Comparison of ENCODE assay signal across 8 cellular contexts in the genomic region with DNA sequence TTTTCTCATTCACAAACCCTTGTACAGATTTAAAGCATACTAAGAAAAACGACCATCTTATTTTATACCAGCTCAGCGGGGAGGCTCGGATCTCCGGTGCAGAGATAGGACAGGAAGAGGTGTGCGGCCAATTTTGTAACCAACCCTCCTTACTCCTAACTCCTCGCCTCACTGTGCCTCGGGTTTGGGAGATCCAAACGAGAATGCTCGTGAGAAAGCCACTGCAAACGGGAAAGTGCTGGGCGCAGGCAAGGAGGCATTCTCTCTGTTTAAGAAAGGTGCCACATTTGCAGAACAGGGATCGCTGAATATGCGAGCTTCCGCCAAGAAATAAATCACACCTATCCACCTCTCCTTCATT. TPM values are rescaled to one million over a fixed set of nuclear protein-coding genes. Genes with fewer than 3 reads are reported as not detected.
DNase-seq lines count a peak whose midpoint lies in the region; ATAC-seq and TF ChIP-seq lines count a peak whose summit lies in the region.

No MANE protein-coding gene starts in this region.

- H3K79me2 ChIP-seq in H9 (ENCODE audit: insufficient read depth, low read length): no peaks in the 10 kb centered on the region; the same call in 1 of the 2 replicates

- peak in 1 of 5 donors; percentile 5 for DNase-seq in CD4-positive, alpha-beta memory T cell
- DNase-seq in H9 (no peak), iPS DF 6.9 (ENCODE audit: low read depth, low spot score) (no peak), cerebellum (ENCODE audit: low spot score) (no peak), glomerular visceral epithelial cell (ENCODE audit: extremely low spot score) (no peak)
- peak; percentile 43 for DNase-seq in activated CD8-positive, alpha-beta T cell treated with anti-CD3 and anti-CD28 coated beads for 36 hours
- DNase-seq in stimulated activated CD8-positive, alpha-beta memory T cell treated with anti-CD3 and anti-CD28 coated beads, Interleukin-4, amount 100 ng/mL, for 48 hours: peak; percentile 28

- no peak overlapping the region for H4K91ac ChIP-seq in H9 (ENCODE audit: insufficient read length, low read depth, low read length)

- no peaks in the 10 kb centered on the region for H3K27me3 Mint-ChIP-seq in CD4-positive, alpha-beta memory T cell
- H3K27me3 Mint-ChIP-seq in H9 (ENCODE audit: low read depth): no peaks in the 10 kb centered on the region
- H3K27me3 Mint-ChIP-seq in activated CD8-positive, alpha-beta T cell treated with anti-CD3 and anti-CD28 coated beads for 36 hours: no peaks in the 10 kb centered on the region

- H3K4me1 ChIP-seq in CD4-positive, alpha-beta memory T cell (ENCODE audit: insufficient read depth, low read length): peaks cover 39% of the 10 kb centered on the region
- H3K4me1 ChIP-seq in H9 (ENCODE audit: insufficient read depth, low read length): no peaks in the 10 kb centered on the region
- H3K4me1 ChIP-seq in iPS DF 6.9 (ENCODE audit: control insufficient read depth, insufficient read depth, low read length): no peaks in the 10 kb centered on the region

- no peaks in the 10 kb centered on the region for H3K9me3 ChIP-seq in CD4-positive, alpha-beta memory T cell (ENCODE audit: control insufficient read depth in 1 of 2, low read length in 2 of 2)
- H3K9me3 ChIP-seq in H9 (ENCODE audit: control insufficient read depth, low read depth, low read length): peaks cover 8% of the 10 kb centered on the region
- no peaks in the 10 kb centered on the region for H3K9me3 ChIP-seq in iPS DF 6.9 (ENCODE audit: control insufficient read depth, insufficient read depth, low read length)

- H2BK15ac ChIP-seq in H9 (ENCODE audit: low read depth, low read length): no peak overlapping the region

- H3K23ac ChIP-seq in H9 (ENCODE audit: insufficient read length, low read depth, low read length): no peak overlapping the region

- H2BK5ac ChIP-seq in H9 (ENCODE audit: insufficient read length, low read length): no peak overlapping the region

- no peak overlapping the region for H3T11ph ChIP-seq in H9 (ENCODE audit: low read length)

- H3K4me3 Mint-ChIP-seq in CD4-positive, alpha-beta memory T cell: peak overlapping the region; percentile 91 to 98 (median 97)
- peak overlapping the region; percentile 86 to 90 for H3K4me3 Mint-ChIP-seq in H9
- peak overlapping the region; percentile 81 for H3K4me3 Mint-ChIP-seq in activated CD8-positive, alpha-beta T cell treated with anti-CD3 and anti-CD28 coated beads for 36 hours

- no peaks in the 10 kb centered on the region for H3K79me1 ChIP-seq in H9 (ENCODE audit: insufficient read depth, low read depth, low read length, poor library complexity, severe bottlenecking)

- H3K36me3 ChIP-seq in CD4-positive, alpha-beta memory T cell (ENCODE audit: insufficient read depth, low read length): no peaks in the 10 kb centered on the region
- peaks cover 4% of the 10 kb centered on the region; the same call in 1 of the 2 replicates for H3K36me3 ChIP-seq in iPS DF 6.9 (ENCODE audit: control insufficient read depth, insufficient read depth, low read length)

- no peak overlapping the region for H2BK12ac ChIP-seq in H9 (ENCODE audit: insufficient read length, low read depth, low read length)

- H3K23me2 ChIP-seq in H9 (ENCODE audit: insufficient read length, low read depth, low read length, poor library complexity, severe bottlenecking): peaks cover 4% of the 10 kb centered on the region

- TF ChIP-seq CTCF in H9 (conservative IDR thresholded peaks at IDR 0.05): no peak
- TF ChIP-seq CTCF in activated CD8-positive, alpha-beta T cell treated with anti-CD3 and anti-CD28 coated beads for 36 hours (IDR thresholded peaks at IDR 0.05): no peak

- H2AFZ ChIP-seq in H9 (ENCODE audit: low read length): no peak overlapping the region

- POLR2A ChIA-PET in CD4-positive, alpha-beta memory T cell (lab: Charles Lee; ENCODE audit: partially characterized antibody): interaction anchor here (0.8 to 4.5 kb wide), 19 partner anchors 9 to 945 kb away, joined by 3 to 55 read pairs (median 3); partner anchors contain the start of genes BCL2, VPS4B and ZCCHC2
- POLR2A ChIA-PET in activated CD8-positive, alpha-beta T cell treated with anti-CD3 and anti-CD28 coated beads for 36 hours (lab: Charles Lee): interaction anchor here (0.7 to 2.1 kb wide), 12 partner anchors 9 to 255 kb away, joined by 3 to 7 read pairs (median 3); partner anchors contain the start of genes BCL2 and VPS4B

- intact Hi-C loops in CD4-positive, alpha-beta memory T cell (cut with micrococcal nuclease): loop anchor here (2.0 to 5.0 kb wide), 3 partner anchors 36 to 843 kb away; partner anchors contain the start of gene ZCCHC2
- intact Hi-C loops in activated CD8-positive, alpha-beta T cell treated with anti-CD3 and anti-CD28 coated beads for 36 hours (cut with micrococcal nuclease): loop anchor here (5.0 kb wide), 1 partner anchor 56 kb away; the partner anchor contains the start of gene VPS4B

- no CpG with 5 or more reads among the region's 14 CpGs for WGBS in H9 (ENCODE audit: extremely low coverage, insufficient read length, low lambda C conversion rate)
- no CpG with 5 or more reads among the region's 14 CpGs for WGBS in iPS DF 6.9 (ENCODE audit: insufficient coverage, insufficient read length)

- no peak overlapping the region for H3K56ac ChIP-seq in H9 (ENCODE audit: insufficient read length, low read depth, low read length)

- no peak overlapping the region for H3K14ac ChIP-seq in H9 (ENCODE audit: insufficient read depth, low read length)

- H3K27ac Mint-ChIP-seq in CD4-positive, alpha-beta memory T cell: peak overlapping the region; percentile 88 to 95 (median 93)
- H3K27ac Mint-ChIP-seq in H9: peak overlapping the region in 1 of 3 experiments; percentile 89; a peak in 3 of 7 replicates
- H3K27ac Mint-ChIP-seq in activated CD8-positive, alpha-beta T cell treated with anti-CD3 and anti-CD28 coated beads for 36 hours: peak overlapping the region; percentile 69

- peaks cover 10 to 23% of the 10 kb centered on the region in 2 donors for H3K36me3 Mint-ChIP-seq in CD4-positive, alpha-beta memory T cell
- H3K36me3 Mint-ChIP-seq in H9 (ENCODE audit: insufficient read depth in 1 of 3, low read depth in 3 of 3): peaks cover 15 to 38% (median 30%) of the 10 kb centered on the region in 3 experiments
- peaks cover 29% of the 10 kb centered on the region for H3K36me3 Mint-ChIP-seq in activated CD8-positive, alpha-beta T cell treated with anti-CD3 and anti-CD28 coated beads for 36 hours (ENCODE audit: low read depth)

- no peak overlapping the region for H2BK120ac ChIP-seq in H9 (ENCODE audit: low read depth, low read length, poor library complexity, severe bottlenecking)

- no peak overlapping the region for H2AK5ac ChIP-seq in H9 (ENCODE audit: insufficient read length, low read length)

- peak overlapping the region; percentile 71 for H3K27ac ChIP-seq in CD4-positive, alpha-beta memory T cell (ENCODE audit: low read depth, low read length)
- no peak overlapping the region for H3K27ac ChIP-seq in H9 (ENCODE audit: insufficient read length, low read depth, low read length)
- no peak overlapping the region for H3K27ac ChIP-seq in iPS DF 6.9 (ENCODE audit: low read length)

- no peak for ATAC-seq in activated CD8-positive, alpha-beta T cell treated with anti-CD3 and anti-CD28 coated beads for 36 hours
- ATAC-seq in HG03135 (IDR thresholded peaks at IDR 0.05; ENCODE audit: unreplicated experiment): no peak

- peak overlapping the region; percentile 37 to 90 for H3K4me3 ChIP-seq in CD4-positive, alpha-beta memory T cell (ENCODE audit: low read length in 2 of 2)
- H3K4me3 ChIP-seq in iPS DF 6.9 (ENCODE audit: low read length): peak overlapping the region; percentile 76; the same call in 1 of the 2 replicates

- H3K9ac ChIP-seq in H9 (ENCODE audit: extremely low read depth, insufficient read length, low read length): peak overlapping the region; percentile 63

- peaks cover 2% of the 10 kb centered on the region for H4K20me1 ChIP-seq in H9 (ENCODE audit: control insufficient read depth, insufficient read depth, insufficient read length)

- no peak overlapping the region for H3K18ac ChIP-seq in H9 (ENCODE audit: insufficient read length, low read depth, low read length)

- peak overlapping the region; percentile 83 for H3K4me2 ChIP-seq in H9 (ENCODE audit: insufficient read depth, insufficient read length, low read length)

- H4K5ac ChIP-seq in H9 (ENCODE audit: insufficient read length, low read depth, low read length): no peak overlapping the region

- peaks cover 30 to 59% (median 41%) of the 10 kb centered on the region in 4 donors for H3K4me1 Mint-ChIP-seq in CD4-positive, alpha-beta memory T cell
- peaks cover 12 to 14% of the 10 kb centered on the region in 2 experiments for H3K4me1 Mint-ChIP-seq in H9
- H3K4me1 Mint-ChIP-seq in activated CD8-positive, alpha-beta T cell treated with anti-CD3 and anti-CD28 coated beads for 36 hours (ENCODE audit: low read depth): peaks cover 29% of the 10 kb centered on the region

- H4K8ac ChIP-seq in H9 (replicated peaks; ENCODE audit: insufficient read length, low read depth, low read length): no peak overlapping the region

- CTCF ChIA-PET in CD4-positive, alpha-beta memory T cell (lab: Charles Lee; ENCODE audit: partially characterized antibody): interaction anchor here (0.6 to 4.5 kb wide), 11 partner anchors 9 to 651 kb away, joined by 3 to 34 read pairs (median 4); partner anchors contain the start of genes BCL2, PHLPP1 and VPS4B
- CTCF ChIA-PET in activated CD8-positive, alpha-beta T cell treated with anti-CD3 and anti-CD28 coated beads for 36 hours (lab: Charles Lee): interaction anchor here (0.6 to 4.6 kb wide), 7 partner anchors 25 to 348 kb away, joined by 3 to 36 read pairs (median 3); no protein-coding TSS in a partner anchor

- no peak overlapping the region for H2BK20ac ChIP-seq in H9 (ENCODE audit: low read depth, low read length, poor library complexity, severe bottlenecking)

- H3K27me3 ChIP-seq in CD4-positive, alpha-beta memory T cell (ENCODE audit: insufficient read depth, low read length): no peaks in the 10 kb centered on the region
- H3K27me3 ChIP-seq in H9 (ENCODE audit: insufficient read depth, low read length) (no peaks in the 10 kb centered on the region), iPS DF 6.9 (ENCODE audit: control insufficient read depth, insufficient read depth, low read length) (no peaks in the 10 kb centered on the region; the same call in 1 of the 2 replicates)

- peaks cover 0 to 2% (median 0%) of the 10 kb centered on the region in 8 donors for H3K9me3 Mint-ChIP-seq in CD4-positive, alpha-beta memory T cell
- peaks cover 11 to 12% of the 10 kb centered on the region in 2 experiments for H3K9me3 Mint-ChIP-seq in H9
- peaks cover 23% of the 10 kb centered on the region for H3K9me3 Mint-ChIP-seq in activated CD8-positive, alpha-beta T cell treated with anti-CD3 and anti-CD28 coated beads for 36 hours

- H3K4ac ChIP-seq in H9 (ENCODE audit: low read depth, low read length): no peak overlapping the region

RNA-seq across cellular contexts. Expression of gene KDSR, which starts 1.1 kb away (rescaled TPM):
- total RNA-seq in CD4-positive, alpha-beta memory T cell: 10 to 100 TPM; 59.4 to 61.7 TPM
- polyA plus RNA-seq in CD4-positive, alpha-beta memory T cell: 100 to 1,000 TPM; 108 to 134 TPM
- total RNA-seq in H9 (2021) (50.0 and 58.5 TPM in 2 replicates), cerebellum (18.9 TPM)
- 10 to 100 TPM; 53.4 TPM for total RNA-seq in activated CD8-positive, alpha-beta T cell treated with anti-CD3 and anti-CD28 coated beads for 36 hours

RNA-seq across cellular contexts. Expression of gene BCL2, which starts 46.3 kb away (rescaled TPM):
- 10 to 100 TPM; 40.8 to 42.7 TPM for total RNA-seq in CD4-positive, alpha-beta memory T cell
- polyA plus RNA-seq in CD4-positive, alpha-beta memory T cell: 10 to 100 TPM; 28.5 to 50.4 TPM
- total RNA-seq in H9 (2021) (1.2 and 1.3 TPM in 2 replicates), cerebellum (33.4 TPM)
- 100 to 1,000 TPM; 104 to 107 TPM for total RNA-seq in activated CD8-positive, alpha-beta T cell treated with anti-CD3 and anti-CD28 coated beads for 36 hours

RNA-seq across cellular contexts. Expression of gene VPS4B, which starts 56.4 kb away (rescaled TPM):
- total RNA-seq in CD4-positive, alpha-beta memory T cell: 10 to 100 TPM; 93.0 to 94.9 TPM
- 10 to 100 TPM; 48.0 to 65.4 TPM for polyA plus RNA-seq in CD4-positive, alpha-beta memory T cell
- total RNA-seq in H9 (2021) (54.4 and 60.2 TPM in 2 replicates), cerebellum (28.0 TPM)
- 10 to 100 TPM; 34.8 to 35.9 TPM for total RNA-seq in activated CD8-positive, alpha-beta T cell treated with anti-CD3 and anti-CD28 coated beads for 36 hours

Comparison
In these comparisons a context has a peak if more than half of its experiments do, and no peak if none do; other contexts are left out.
1. DNase-seq: peak in activated CD8-positive, alpha-beta T cell treated with anti-CD3 and anti-CD28 coated beads for 36 hours (single experiment) and stimulated activated CD8-positive, alpha-beta memory T cell treated with anti-CD3 and anti-CD28 coated beads, Interleukin-4, amount 100 ng/mL, for 48 hours (single experiment); none in H9 (single experiment), iPS DF 6.9 (single experiment), cerebellum (single experiment) and glomerular visceral epithelial cell (single experiment).
2. RNA of gene BCL2, which starts 46.3 kb away (total RNA-seq): 104 to 107 TPM in activated CD8-positive, alpha-beta T cell treated with anti-CD3 and anti-CD28 coated beads for 36 hours, 40.8 to 42.7 TPM in CD4-positive, alpha-beta memory T cell and 33.4 TPM in cerebellum (single experiment); 1.2 to 1.3 TPM in H9; every median in the first group is over 10 times any median in the second.
3. Peak in every context shown above with its lines, with median percentiles within 50 percentile points of each other: H3K4me3 Mint-ChIP-seq.